Comparison of ENCODE assay signal across 8 cellular contexts in genomic region chr1:145823565-145824498, GRCh38.
DNase-seq lines count a peak whose midpoint lies in the region; ATAC-seq and TF ChIP-seq lines count a peak whose summit lies in the region.

Gene POLR3C (plus strand): TSS chr1:145824200. CDS start chr1:145825777, 1,577 bp downstream.
Gene RNF115 (minus strand): TSS chr1:145824095. CDS start chr1:145823873, 222 bp downstream.

- H3K36me3 ChIP-seq in HAP-1 (replicated peaks) (peaks cover 28% of the 10 kb centered on the region), MM.1S (replicated peaks; ENCODE audit: insufficient read depth, low read length) (peaks cover 7% of the 10 kb centered on the region; the same call in 1 of the 2 replicates)

- peak within 1 kb of the TSS; percentile 78 for H3K4me3 ChIP-seq in HAP-1
- H3K4me3 ChIP-seq in MM.1S (ENCODE audit: low read length), result peak within 1 kb of the TSS; percentile 73

- H3K27me3 ChIP-seq in HAP-1 (ENCODE audit: low read depth) (no peaks in the 10 kb centered on the region), MM.1S (replicated peaks; ENCODE audit: insufficient read depth, low read length) (no peaks in the 10 kb centered on the region)

- H3K4me2 ChIP-seq in MM.1S (ENCODE audit: low read depth, low read length), result peak within 1 kb of the TSS; percentile 75

- H3K9me3 Mint-ChIP-seq in nephron progenitor cell, result peaks cover 4% of the 10 kb centered on the region
- H3K9me3 Mint-ChIP-seq in stimulated activated naive CD8-positive, alpha-beta T cell treated with anti-CD3 and anti-CD28 coated beads, Interleukin-15, amount 100 ng/mL, for 72 hours, result no peaks in the 10 kb centered on the region

- H3K4me3 Mint-ChIP-seq in nephron progenitor cell, result peak within 1 kb of the TSS; percentile 96
- H3K4me3 Mint-ChIP-seq in stimulated activated naive CD8-positive, alpha-beta T cell treated with anti-CD3 and anti-CD28 coated beads, Interleukin-15, amount 100 ng/mL, for 72 hours, result peak within 1 kb of the TSS; percentile 94 to 99

- H3K4me1 ChIP-seq in HAP-1 (peaks cover 4% of the 10 kb centered on the region; the same call in 1 of the 2 replicates), MM.1S (ENCODE audit: low read length) (peaks cover 33% of the 10 kb centered on the region)

- TF ChIP-seq CTCF in MM.1S (IDR thresholded peaks at IDR 0.05; ENCODE audit: low read length) (no peak), nephron progenitor cell (IDR thresholded peaks at IDR 0.05) (no peak)

- peak within 1 kb of the TSS; percentile 68; the same call in 1 of the 2 replicates for H3K27ac ChIP-seq in MM.1S (ENCODE audit: low read length)

- H3K27ac Mint-ChIP-seq in nephron progenitor cell, result peak within 1 kb of the TSS; percentile 99
- peak within 1 kb of the TSS; percentile 99 to 100 for H3K27ac Mint-ChIP-seq in stimulated activated naive CD8-positive, alpha-beta T cell treated with anti-CD3 and anti-CD28 coated beads, Interleukin-15, amount 100 ng/mL, for 72 hours

- no peaks in the 10 kb centered on the region for H3K9me3 ChIP-seq in HAP-1
- no peaks in the 10 kb centered on the region for H3K9me3 ChIP-seq in MM.1S (replicated peaks; ENCODE audit: insufficient read depth, low read length)

- peak within 1 kb of the TSS; percentile 76 for H3K9ac ChIP-seq in MM.1S (ENCODE audit: low read length)

- ATAC-seq in stimulated activated naive CD8-positive, alpha-beta T cell treated with anti-CD3 and anti-CD28 coated beads, Interleukin-15, amount 100 ng/mL, for 72 hours, result peak; percentile 76

- no peaks in the 10 kb centered on the region for H3K9me2 ChIP-seq in MM.1S (replicated peaks; ENCODE audit: insufficient read depth, low read length)

- peak; percentile 93 for DNase-seq in ELR (ENCODE audit: low read depth)
- DNase-seq in HAP-1 (ENCODE audit: low spot score in 2 of 2), result peak; percentile 90 to 95
- DNase-seq in MM.1S, result peak; percentile 98
- peak; percentile 90 for DNase-seq in SIG-M5 (lab: John Stamatoyannopoulos, UW)
- peak; percentile 94 for DNase-seq in activated effector memory CD4-positive, alpha-beta T cell treated with anti-CD3 and anti-CD28 coated beads, Interleukin-2, amount 50 U/mL, for 16 hours
- peak; percentile 87 for DNase-seq in fibroblast of the conjunctiva (ENCODE audit: low read depth)
- DNase-seq in nephron progenitor cell, result peak; percentile 89
- DNase-seq in stimulated activated naive CD8-positive, alpha-beta T cell treated with anti-CD3 and anti-CD28 coated beads, Interleukin-15, amount 100 ng/mL, for 72 hours, result peak; percentile 87 to 89

- peaks cover 24% of the 10 kb centered on the region for H3K4me1 Mint-ChIP-seq in nephron progenitor cell
- peaks cover 51% of the 10 kb centered on the region for H3K4me1 Mint-ChIP-seq in stimulated activated naive CD8-positive, alpha-beta T cell treated with anti-CD3 and anti-CD28 coated beads, Interleukin-15, amount 100 ng/mL, for 72 hours

- peaks cover 35% of the 10 kb centered on the region for H3K36me3 Mint-ChIP-seq in nephron progenitor cell (ENCODE audit: low read depth)

- peaks cover 40% of the 10 kb centered on the region for H3K79me2 ChIP-seq in MM.1S (ENCODE audit: low read length)

- no peaks in the 10 kb centered on the region for H3K27me3 Mint-ChIP-seq in nephron progenitor cell (ENCODE audit: low read depth, poor library complexity)
- H3K27me3 Mint-ChIP-seq in stimulated activated naive CD8-positive, alpha-beta T cell treated with anti-CD3 and anti-CD28 coated beads, Interleukin-15, amount 100 ng/mL, for 72 hours, result no peaks in the 10 kb centered on the region

- no peaks in the 10 kb centered on the region for H4K20me1 ChIP-seq in MM.1S (ENCODE audit: insufficient read depth, low read length)

- peaks cover 16% of the 10 kb centered on the region for H3F3A ChIP-seq in MM.1S (ENCODE audit: insufficient read depth, low read length)

- H2AFZ ChIP-seq in MM.1S (ENCODE audit: low read length), result peak within 1 kb of the TSS; percentile 73

- in situ Hi-C loops in HAP-1 (cut with MboI; ENCODE audit: low sequenced_read_pairs), result no loop called here

Comparison
In these comparisons a context has a peak if more than half of its experiments do, and no peak if none do; other contexts are left out.
1. Peak in every context shown above with its lines: DNase-seq, ATAC-seq, H3K4me3 ChIP-seq and H3K27ac ChIP-seq.